Comparison of ENCODE assay signal across 19 cellular contexts in genomic region chr1:170660281-170660713, GRCh38. TPM values are rescaled to one million over a fixed set of nuclear protein-coding genes. Genes with fewer than 3 reads are reported as not detected.
DNase-seq lines count a peak whose midpoint lies in the region; ATAC-seq, FAIRE-seq and TF ChIP-seq lines count a peak whose summit lies in the region.
"Had no signal": no experiment of that assay in that cellular context is flagged by ENCODE, and none has a peak within 500 bp of the region (broad histone marks: within the 10 kb centered on the region; RNA-seq: fewer than 3 reads in every experiment).

No MANE protein-coding gene starts in this region.

- H3K23ac ChIP-seq in mesendoderm (ENCODE audit: low read length) = no peak overlapping the region

- no peak overlapping the region for H3K56ac ChIP-seq in mesendoderm (ENCODE audit: low read length)

- no peak overlapping the region for H3K4me2 ChIP-seq in SK-N-SH
- H3K4me2 ChIP-seq in endothelial cell of umbilical vein (ENCODE audit: insufficient read depth, low read length) = no peak overlapping the region
- peak overlapping the region; percentile 22 for H3K4me2 ChIP-seq in mesendoderm (ENCODE audit: low read length)

- peaks cover 30% of the 10 kb centered on the region for H3F3A ChIP-seq in SK-N-SH (replicated peaks; ENCODE audit: insufficient read depth)

- H2AFZ ChIP-seq in SK-N-SH (ENCODE audit: low read depth) = peak overlapping the region; percentile 37; the same call in 1 of the 2 replicates
- no peak overlapping the region for H2AFZ ChIP-seq in endothelial cell of umbilical vein (ENCODE audit: low read depth, low read length)

- no peaks in the 10 kb centered on the region for H3K9me3 Mint-ChIP-seq in type B pancreatic cell
- H3K9me3 Mint-ChIP-seq: activated CD4-positive, alpha-beta T cell treated with anti-CD3 and anti-CD28 coated beads, Interleukin-2, amount 10 ng/mL, durations not matched to agents 7 days and 5 days; activated T-helper 2 cell treated with anti-CD3 and anti-CD28 coated beads, Interferon-gamma antibody, Interleukin-2, Interleukin-4, amounts not matched to agents 10 μg/mL and 5 μg/mL and 100 μg/mL, durations not matched to agents 14 hours and 24 hours and 36 hours had no signal

- no peak overlapping the region for H3K9ac ChIP-seq in SK-N-SH
- H3K9ac ChIP-seq in endothelial cell of umbilical vein (replicated peaks; ENCODE audit: extremely low read depth, insufficient read depth, low read length) = no peak overlapping the region
- H3K9ac ChIP-seq in mesendoderm (ENCODE audit: low read length) = no peak overlapping the region

- CTCF ChIA-PET in SK-N-SH (lab: Yijun Ruan, JAX) (interaction anchor here (0.6 to 1.1 kb wide), 2 partner anchors 360 to 731 kb away, joined by 3 to 6 read pairs; no protein-coding TSS in a partner anchor), endothelial cell of umbilical vein (lab: Charles Lee) (interaction anchor here (0.7 to 1.3 kb wide), 3 partner anchors 29 to 269 kb away, joined by 3 to 4 read pairs (median 3); no protein-coding TSS in a partner anchor)

- H3K9me2 ChIP-seq in SK-N-SH = no peaks in the 10 kb centered on the region

- TF ChIP-seq CTCF in SK-N-SH (IDR thresholded peaks at IDR 0.05) (no peak), endothelial cell of umbilical vein (IDR thresholded peaks at IDR 0.05; ENCODE audit: extremely low read depth in 1 of 2, insufficient read depth in 1 of 2, low read depth in 1 of 2, low read length in 2 of 2) (no peak), type B pancreatic cell (conservative IDR thresholded peaks at IDR 0.05) (no peak), lower leg skin (IDR thresholded peaks at IDR 0.05) (no peak)

- peaks cover 21% of the 10 kb centered on the region for H3K4me1 Mint-ChIP-seq in type B pancreatic cell (ENCODE audit: unreplicated experiment)

- FAIRE-seq in endothelial cell of umbilical vein (lab: Jason Lieb, UNC) = no peak
- FAIRE-seq: bronchial epithelial cell had no signal

- H3K4me3 ChIP-seq in SK-N-SH (ENCODE audit: low read depth in 2 of 2, low read length in 1 of 2) (no peak overlapping the region), endothelial cell of umbilical vein (replicated peaks in 1 of 3; ENCODE audit: insufficient read depth in 1 of 3, low read depth in 1 of 3, low read length in 3 of 3) (no peak overlapping the region), mesendoderm (ENCODE audit: low read length) (no peak overlapping the region), lower leg skin (ENCODE audit: low read depth, poor library complexity, severe bottlenecking) (no peak overlapping the region)

- ATAC-seq in SK-N-SH treated with all-trans-retinoic acid at 6 μM for 48 hours = no peak
- ATAC-seq: foreskin keratinocyte had no signal

- TF ChIP-seq RAD21 in SK-N-SH (IDR thresholded peaks at IDR 0.05; ENCODE audit: low read length) = no peak

- H4K5ac ChIP-seq in mesendoderm (ENCODE audit: low read length) = no peak overlapping the region

- H3K9me3 ChIP-seq in SK-N-SH = no peaks in the 10 kb centered on the region
- H3K9me3 ChIP-seq in endothelial cell of umbilical vein (replicated peaks; ENCODE audit: control insufficient read depth, insufficient read depth, low read length) = no peaks in the 10 kb centered on the region
- H3K9me3 ChIP-seq: left ventricle myocardium inferior had no signal

- TF ChIP-seq EP300 in SK-N-SH (IDR thresholded peaks at IDR 0.05; ENCODE audit: borderline replicate concordance in 1 of 2, low read depth in 1 of 2, low read length in 1 of 2) = no peak

- H2BK120ac ChIP-seq in mesendoderm (ENCODE audit: low read depth, low read length) = no peak overlapping the region

- no peak overlapping the region for H4K8ac ChIP-seq in mesendoderm (ENCODE audit: low read depth, low read length)

- dilution Hi-C loops in endothelial cell of umbilical vein (cut with MboI; ENCODE audit: extremely low pct_ligation_motif_present, low sequenced_read_pairs) = no loop called here

- no peak overlapping the region for H3K4ac ChIP-seq in mesendoderm (ENCODE audit: low read depth, low read length)

- H3K18ac ChIP-seq in mesendoderm (ENCODE audit: low read length) = no peak overlapping the region

- H3K4me1 ChIP-seq in SK-N-SH (ENCODE audit: control insufficient read depth in 1 of 2, insufficient read depth in 2 of 2, low read depth in 1 of 2, low read length in 1 of 2) (peaks cover 0 to 4% of the 10 kb centered on the region in 2 experiments; a peak in 1 of 4 replicates), endothelial cell of umbilical vein (ENCODE audit: control insufficient read depth, extremely low read depth, insufficient read depth, low read length) (peaks cover 17% of the 10 kb centered on the region), mesendoderm (ENCODE audit: control insufficient read depth, low read depth, low read length) (peaks cover 2% of the 10 kb centered on the region)
- H3K4me1 ChIP-seq: foreskin keratinocyte had no signal

- DNase-seq in SK-N-SH = no peak
- no peak for DNase-seq in endothelial cell of umbilical vein (ENCODE audit: low read depth, low spot score)
- DNase-seq in mesendoderm = peak; percentile 58
- no peak for DNase-seq in type B pancreatic cell (ENCODE audit: extremely low spot score, unreplicated experiment)
- no peak for DNase-seq in foreskin melanocyte
- DNase-seq in lower leg skin (ENCODE audit: low spot score in 2 of 2) = no peak
- DNase-seq in NCI-H1105 treated with DMSO at 0.1 percent for 48 hours (lab: John Stamatoyannopoulos, UW) = no peak
- DNase-seq: 8988T; activated CD4-positive, alpha-beta T cell treated with anti-CD3 and anti-CD28 coated beads, Interleukin-2, amount 10 ng/mL, durations not matched to agents 7 days and 5 days; cortex of kidney; DND-41; foreskin keratinocyte; left ventricle myocardium inferior; NCI-H187; SIG-M5 had no signal

- H3K9me1 ChIP-seq in endothelial cell of umbilical vein (replicated peaks; ENCODE audit: control insufficient read depth, extremely low read depth, insufficient read depth, low read length) = no peaks in the 10 kb centered on the region

- H2BK15ac ChIP-seq in mesendoderm (replicated peaks; ENCODE audit: low read depth) = no peak overlapping the region

- no peaks in the 10 kb centered on the region for H3K79me1 ChIP-seq in mesendoderm (ENCODE audit: low read length)

- no TSS peak for BruUV-seq in endothelial cell of umbilical vein (replicated peaks; lab: Mats Ljungman, UMichigan)

- intact Hi-C loops in endothelial cell of umbilical vein (cut with micrococcal nuclease) = loop anchor here (10.0 kb wide), 3 partner anchors 225 to 645 kb away; partner anchors contain the start of gene KIFAP3
- intact Hi-C loops in lower leg skin (cut with DNase I; ENCODE audit: low total_unique reads) = no loop called here

- WGBS in SK-N-SH (ENCODE audit: low lambda C conversion rate) = 63% methylated on average over 19 of the region's 25 CpGs
- WGBS in mesendoderm (ENCODE audit: extremely low coverage, insufficient coverage, low lambda C conversion rate) = no CpG with 5 or more reads among the region's 25 CpGs
- 61 to 72% methylated on average over 25 of the region's 25 CpGs for WGBS in lower leg skin, 2 donors

- no peak for TF ChIP-seq POLR2A in endothelial cell of umbilical vein (IDR thresholded peaks at IDR 0.05; ENCODE audit: low read depth, low read length)
- TF ChIP-seq POLR2A in lower leg skin (IDR thresholded peaks at IDR 0.05) = no peak

- no peak overlapping the region for H2AK5ac ChIP-seq in mesendoderm (ENCODE audit: low read length)

- H4K20me1 ChIP-seq in SK-N-SH (ENCODE audit: insufficient read depth) = no peaks in the 10 kb centered on the region
- H4K20me1 ChIP-seq in endothelial cell of umbilical vein (replicated peaks; ENCODE audit: control insufficient read depth, extremely low read depth, insufficient read depth, low read length) = no peaks in the 10 kb centered on the region

- H3K36me3 ChIP-seq in SK-N-SH (replicated peaks in 1 of 2; ENCODE audit: control insufficient read depth in 1 of 2, insufficient read depth in 2 of 2, low read length in 1 of 2) (peaks cover 0 to 3% of the 10 kb centered on the region in 2 experiments), endothelial cell of umbilical vein (ENCODE audit: control insufficient read depth in 2 of 2, extremely low read depth in 1 of 2, insufficient read depth in 2 of 2, low read length in 2 of 2) (no peaks in the 10 kb centered on the region), mesendoderm (ENCODE audit: control insufficient read depth, insufficient read depth, low read length) (no peaks in the 10 kb centered on the region)
- H3K36me3 ChIP-seq: left ventricle myocardium inferior had no signal

- H3K27me3 ChIP-seq in SK-N-SH (ENCODE audit: insufficient read depth) (no peaks in the 10 kb centered on the region), endothelial cell of umbilical vein (ENCODE audit: control insufficient read depth in 2 of 2, insufficient read depth in 2 of 2, low read length in 2 of 2) (peaks cover 42 to 46% of the 10 kb centered on the region in 2 experiments), mesendoderm (ENCODE audit: insufficient read depth, low read length, poor library complexity) (peaks cover 55% of the 10 kb centered on the region)

- peaks cover 98% of the 10 kb centered on the region for H3K27me3 Mint-ChIP-seq in type B pancreatic cell

- H3K36me3 Mint-ChIP-seq in type B pancreatic cell = peaks cover 2% of the 10 kb centered on the region

- no peak overlapping the region for H2BK5ac ChIP-seq in mesendoderm (ENCODE audit: low read length)

- no peak overlapping the region for H3K27ac Mint-ChIP-seq in type B pancreatic cell
- H3K27ac Mint-ChIP-seq: activated T-helper 2 cell treated with anti-CD3 and anti-CD28 coated beads, Interferon-gamma antibody, Interleukin-2, Interleukin-4, amounts not matched to agents 10 μg/mL and 5 μg/mL and 100 μg/mL, durations not matched to agents 14 hours and 24 hours and 36 hours had no signal

- H3K4me3 Mint-ChIP-seq in type B pancreatic cell = peak overlapping the region; percentile 55

- H3K27ac ChIP-seq in SK-N-SH (ENCODE audit: low read depth in 2 of 2, low read length in 1 of 2) (no peak overlapping the region), endothelial cell of umbilical vein (ENCODE audit: insufficient read depth, low read depth, low read length) (no peak overlapping the region), mesendoderm (ENCODE audit: low read depth, low read length) (no peak overlapping the region)
- H3K27ac ChIP-seq: foreskin keratinocyte had no signal

- H3K79me2 ChIP-seq in SK-N-SH (ENCODE audit: insufficient read depth) = peaks cover 37% of the 10 kb centered on the region
- H3K79me2 ChIP-seq in endothelial cell of umbilical vein (ENCODE audit: control insufficient read depth, insufficient read depth, low read length) = no peaks in the 10 kb centered on the region
- no peaks in the 10 kb centered on the region for H3K79me2 ChIP-seq in mesendoderm (ENCODE audit: control insufficient read depth, insufficient read depth, low read length)

- POLR2A ChIA-PET in SK-N-SH (lab: Yijun Ruan, JAX) (no interaction called here), endothelial cell of umbilical vein (lab: Charles Lee) (no interaction called here)

RNA-seq across cellular contexts. Expression of gene PRRX1, which starts 3.6 kb away (rescaled TPM):
- polyA plus RNA-seq in SK-N-SH (2012; rRNA removed) (356 and 431 TPM in 2 replicates), endothelial cell of umbilical vein (0.03 TPM in 1 of 2 replicates, not detected in the other)
- 352 and 421 TPM in 2 replicates for polyA plus RNA-seq in SK-N-SH (2012; cell fraction: cytosol; rRNA removed)
- polyA plus RNA-seq in SK-N-SH (2012; cell fraction: nucleus; rRNA removed) = 197 and 345 TPM in 2 replicates
- total RNA-seq in endothelial cell of umbilical vein (not detected in 2 replicates), type B pancreatic cell (ENCODE audit: low replicate concordance) (1.7 and 142 TPM in 2 replicates), lower leg skin (10 to 100 TPM in 3 of 4 donors, 1 to 10 TPM in 1; 7.5 to 32.7 (median 19.8) TPM)
- 0.01 TPM in 1 of 2 replicates, not detected in the other for polyA plus RNA-seq in endothelial cell of umbilical vein (2011; cell fraction: cytosol; rRNA removed)
- polyA plus RNA-seq in endothelial cell of umbilical vein (2011; cell fraction: nucleus; rRNA removed) = not detected in 2 replicates
- polyA plus RNA-seq in endothelial cell of umbilical vein (2012) = 0.40 TPM in 1 of 2 replicates, not detected in the other
- polyA minus RNA-seq in endothelial cell of umbilical vein = not detected in 2 replicates
- not detected for polyA minus RNA-seq in endothelial cell of umbilical vein (2011; cell fraction: cytosol; rRNA and poly(A)+ RNA removed)
- not detected in 2 replicates for polyA minus RNA-seq in endothelial cell of umbilical vein (2011; cell fraction: nucleus; rRNA and poly(A)+ RNA removed)
- 0.08 TPM for polyA plus RNA-seq in mesendoderm (2013, experiment 1 of 2)
- polyA plus RNA-seq in mesendoderm (2013, experiment 2 of 2) = 0.14 TPM
- total RNA-seq: activated CD4-positive, alpha-beta T cell treated with anti-CD3 and anti-CD28 coated beads, Interleukin-2, amount 10 ng/mL, durations not matched to agents 7 days and 5 days; activated T-helper 2 cell treated with anti-CD3 and anti-CD28 coated beads, Interferon-gamma antibody, Interleukin-2, Interleukin-4, amounts not matched to agents 10 μg/mL and 5 μg/mL and 100 μg/mL, durations not matched to agents 14 hours and 24 hours and 36 hours; T-helper 1 cell treated with Interleukin-12 subunit alpha and Interleukin-12 subunit beta and Interleukin-4 antibody, amounts not matched to agents 30 ng/mL and 1 ng/mL, for 36 hours had no signal
- polyA plus RNA-seq: foreskin keratinocyte had no signal
